In the genomic region with DNA sequence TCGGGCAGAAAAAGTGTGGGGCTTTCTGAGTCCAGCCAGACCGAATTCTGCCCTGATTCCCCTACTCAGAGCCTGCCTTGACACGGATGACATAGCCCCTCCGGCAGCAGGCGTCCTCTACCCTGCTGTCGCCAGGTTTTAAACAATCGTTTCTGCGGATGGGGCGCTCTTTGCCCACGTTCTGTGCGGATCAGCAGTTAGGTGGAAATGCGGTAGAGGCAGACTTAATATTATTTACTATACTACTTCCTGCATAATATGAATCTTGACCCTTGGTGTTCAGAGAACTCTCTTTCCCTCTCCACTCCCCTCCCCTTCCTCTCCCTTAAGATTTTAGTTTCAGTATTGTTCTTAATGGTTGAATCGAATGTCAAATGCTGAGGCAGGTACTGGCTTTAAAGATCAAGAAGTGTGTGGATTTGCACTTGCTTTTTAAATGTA, we compare ENCODE assay signal across 7 cellular contexts. TPM values are rescaled to one million over a fixed set of nuclear protein-coding genes. Genes with fewer than 3 reads are reported as not detected.
DNase-seq lines count a peak whose midpoint lies in the region; ATAC-seq and TF ChIP-seq lines count a peak whose summit lies in the region.

No MANE protein-coding gene starts in this region.

- no peak overlapping the region for H3K9ac ChIP-seq in neuronal stem cell (ENCODE audit: low read depth, low read length, poor library complexity)

- no peak overlapping the region for H2BK12ac ChIP-seq in neuronal stem cell (ENCODE audit: low read length)

- peaks cover 76% of the 10 kb centered on the region for H3K4me1 Mint-ChIP-seq in activated naive CD4-positive, alpha-beta T cell treated with anti-CD3 and anti-CD28 coated beads, Interleukin-2, amount 50 U/mL, for 24 hours

- H3K9me3 Mint-ChIP-seq in activated naive CD4-positive, alpha-beta T cell treated with anti-CD3 and anti-CD28 coated beads, Interleukin-2, amount 50 U/mL, for 24 hours, result no peaks in the 10 kb centered on the region

- H3K36me3 ChIP-seq in neuronal stem cell (replicated peaks in 1 of 2; ENCODE audit: control insufficient read depth in 2 of 2, insufficient read depth in 2 of 2, low read length in 2 of 2) (no peaks in the 10 kb centered on the region), thyroid gland (no peaks in the 10 kb centered on the region)

- no peaks in the 10 kb centered on the region for H3K79me1 ChIP-seq in neuronal stem cell (ENCODE audit: low read depth, low read length)

- DNase-seq in neuronal stem cell (ENCODE audit: low spot score) (peak; percentile 17), NCI-H526 treated with DMSO at 0.1 percent for 48 hours (lab: John Stamatoyannopoulos, UW) (no peak), GDM1 (lab: John Stamatoyannopoulos, UW) (no peak), thyroid gland (no peak)

- no peak overlapping the region for H4K8ac ChIP-seq in neuronal stem cell (ENCODE audit: low read depth, low read length)

- H2BK120ac ChIP-seq in neuronal stem cell (ENCODE audit: low read depth, low read length), result no peak overlapping the region

- no peak overlapping the region for H3K4me2 ChIP-seq in neuronal stem cell (ENCODE audit: insufficient read depth, low read length, poor library complexity, severe bottlenecking)

- no peak for TF ChIP-seq POLR2A in thyroid gland (IDR thresholded peaks at IDR 0.05)

- ATAC-seq in GM19397 (IDR thresholded peaks at IDR 0.05; ENCODE audit: unreplicated experiment) (peak; percentile 15), HG03175 (IDR thresholded peaks at IDR 0.05; ENCODE audit: unreplicated experiment) (peak; percentile 29)

- H3K4me3 ChIP-seq in neuronal stem cell (ENCODE audit: low read length in 2 of 2) (no peak overlapping the region), thyroid gland (replicated peaks in 1 of 3) (no peak overlapping the region)

- no peak overlapping the region for H2AFZ ChIP-seq in neuronal stem cell (ENCODE audit: low read length)

- intact Hi-C loops in thyroid gland (cut with DNase I), result loop anchor here (10.0 kb wide), 1 partner anchor 818 kb away; no protein-coding TSS in a partner anchor

- no peak overlapping the region for H3K27ac ChIP-seq in neuronal stem cell (replicated peaks; ENCODE audit: low read length)
- peak overlapping the region in 1 of 3 donors; percentile 61 for H3K27ac ChIP-seq in thyroid gland

- H2BK15ac ChIP-seq in neuronal stem cell (ENCODE audit: low read length), result no peak overlapping the region

- peaks cover 12% of the 10 kb centered on the region for H3K27me3 Mint-ChIP-seq in activated naive CD4-positive, alpha-beta T cell treated with anti-CD3 and anti-CD28 coated beads, Interleukin-2, amount 50 U/mL, for 24 hours

- peaks cover 4% of the 10 kb centered on the region for H3K36me3 Mint-ChIP-seq in activated naive CD4-positive, alpha-beta T cell treated with anti-CD3 and anti-CD28 coated beads, Interleukin-2, amount 50 U/mL, for 24 hours

- H3K27me3 ChIP-seq in neuronal stem cell (ENCODE audit: control insufficient read depth in 3 of 3, insufficient read depth in 3 of 3, low read depth in 1 of 3, low read length in 3 of 3) (peaks cover 38 to 97% (median 85%) of the 10 kb centered on the region in 3 experiments), thyroid gland (peaks cover 10% of the 10 kb centered on the region)

- no peak overlapping the region for H2AK5ac ChIP-seq in neuronal stem cell (ENCODE audit: low read depth, low read length)

- no peak overlapping the region for H4K91ac ChIP-seq in neuronal stem cell (ENCODE audit: low read depth, low read length, poor library complexity)

- TF ChIP-seq CTCF in thyroid gland (IDR thresholded peaks at IDR 0.05), result no peak

- H3K9me3 ChIP-seq in neuronal stem cell (replicated peaks in 1 of 2; ENCODE audit: control insufficient read depth in 2 of 2, insufficient read depth in 1 of 2, low read depth in 1 of 2, low read length in 2 of 2) (no peaks in the 10 kb centered on the region), thyroid gland (no peaks in the 10 kb centered on the region)

- H3K14ac ChIP-seq in neuronal stem cell (ENCODE audit: low read length), result no peak overlapping the region

- H3K18ac ChIP-seq in neuronal stem cell (ENCODE audit: low read length), result no peak overlapping the region

- H3K4me3 Mint-ChIP-seq in activated naive CD4-positive, alpha-beta T cell treated with anti-CD3 and anti-CD28 coated beads, Interleukin-2, amount 50 U/mL, for 24 hours, result peak overlapping the region; percentile 99

- H2BK5ac ChIP-seq in neuronal stem cell (ENCODE audit: low read length), result no peak overlapping the region

- no peak overlapping the region for H3K4ac ChIP-seq in neuronal stem cell (ENCODE audit: low read length)

- H3K23ac ChIP-seq in neuronal stem cell (ENCODE audit: low read depth, low read length, poor library complexity), result no peak overlapping the region

- no CpG with 5 or more reads among the region's 13 CpGs for WGBS in neuronal stem cell (ENCODE audit: extremely low coverage in 2 of 2, insufficient read length in 2 of 2, insufficient replicate concordance in 1 of 2), 2 donors
- WGBS in thyroid gland, 2 donors, result 34 to 54% methylated on average over 13 of the region's 13 CpGs

- H3K4me1 ChIP-seq in neuronal stem cell (ENCODE audit: control insufficient read depth in 2 of 2, insufficient read depth in 1 of 2, low read depth in 1 of 2, low read length in 2 of 2) (peaks cover 9 to 23% of the 10 kb centered on the region in 2 donors), thyroid gland (peaks cover 10 to 18% of the 10 kb centered on the region in 2 donors)

- H3K27ac Mint-ChIP-seq in activated naive CD4-positive, alpha-beta T cell treated with anti-CD3 and anti-CD28 coated beads, Interleukin-2, amount 50 U/mL, for 24 hours, result peak overlapping the region; percentile 89

RNA-seq across cellular contexts. Expression of gene GATA3, which starts 2.4 kb away (rescaled TPM):
- 0.33 TPM for polyA plus RNA-seq in neuronal stem cell (2013, experiment 1 of 2)
- polyA plus RNA-seq in neuronal stem cell (2013, experiment 2 of 2), result 0.40 TPM
- total RNA-seq in thyroid gland, result 1 to 10 TPM; 1.1 to 3.8 (median 1.9) TPM
